Comparison of ENCODE assay signal across 8 cellular contexts in the genomic region with DNA sequence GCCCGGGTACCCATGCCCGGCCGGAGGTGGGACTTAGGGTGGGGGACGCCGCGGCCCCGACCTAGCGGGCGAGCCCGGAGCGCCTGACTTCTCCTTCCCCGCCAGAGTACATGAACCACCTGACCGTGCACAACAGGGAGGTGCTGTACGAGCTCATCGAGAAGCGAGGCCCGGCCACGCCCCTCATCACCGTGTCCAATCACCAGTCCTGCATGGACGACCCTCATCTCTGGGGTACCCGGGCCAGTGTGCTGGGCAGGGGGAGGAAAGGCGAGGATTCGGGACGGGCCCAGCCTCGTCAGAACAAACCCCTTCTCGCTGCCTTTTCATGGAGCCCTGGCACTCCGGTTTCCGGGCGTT. TPM values are rescaled to one million over a fixed set of nuclear protein-coding genes. Genes with fewer than 3 reads are reported as not detected.
A peak's percentile ranks its signal among the peaks of the same experiment; 100 is the strongest.
DNase-seq lines count a peak whose midpoint lies in the region; ATAC-seq, FAIRE-seq and TF ChIP-seq lines count a peak whose summit lies in the region.

No MANE protein-coding gene starts in this region.

- peaks cover 20% of the 10 kb centered on the region for H3K4me1 ChIP-seq in SJSA1 (replicated peaks)
- peaks cover 17% of the 10 kb centered on the region for H3K4me1 ChIP-seq in astrocyte (ENCODE audit: insufficient read depth, low read length)
- H3K4me1 ChIP-seq in iPS DF 6.9 (ENCODE audit: control insufficient read depth, insufficient read depth, low read length), result 0 out of 2 replicates have a peak, but pooled peaks cover 1% of the 10 kb centered on the region
- peaks cover 12 to 32% of the 10 kb centered on the region in 2 donors for H3K4me1 ChIP-seq in gastrocnemius medialis

- H3K27me3 Mint-ChIP-seq in IgD-negative memory B cell (no peaks in the 10 kb centered on the region), astrocyte (ENCODE audit: low read depth, unreplicated experiment) (no peaks in the 10 kb centered on the region)

- H3K4me1 Mint-ChIP-seq in IgD-negative memory B cell (peaks cover 8 to 12% (median 9%) of the 10 kb centered on the region in 3 donors), astrocyte (ENCODE audit: low read depth, unreplicated experiment) (peaks cover 2% of the 10 kb centered on the region)

- H3K27me3 ChIP-seq in SJSA1 (replicated peaks) (no peaks in the 10 kb centered on the region), astrocyte (ENCODE audit: insufficient read depth, low read length) (no peaks in the 10 kb centered on the region), iPS DF 6.9 (ENCODE audit: control insufficient read depth, insufficient read depth, low read length) (no peaks in the 10 kb centered on the region), gastrocnemius medialis (no peaks in the 10 kb centered on the region)

- H3K36me3 ChIP-seq in SJSA1, result no peaks in the 10 kb centered on the region
- H3K36me3 ChIP-seq in astrocyte (ENCODE audit: insufficient read depth, low read length), result no peaks in the 10 kb centered on the region
- peaks cover 3% of the 10 kb centered on the region; the same call in 1 of the 2 replicates for H3K36me3 ChIP-seq in iPS DF 6.9 (ENCODE audit: control insufficient read depth, insufficient read depth, low read length)
- no peaks in the 10 kb centered on the region for H3K36me3 ChIP-seq in gastrocnemius medialis

- peak overlapping the region; percentile 46 to 93 (median 83) for H3K27ac Mint-ChIP-seq in IgD-negative memory B cell
- H3K27ac Mint-ChIP-seq in astrocyte (ENCODE audit: unreplicated experiment), result no peak overlapping the region

- TF ChIP-seq CTCF in GM20000 (IDR thresholded peaks at IDR 0.05; ENCODE audit: extremely low read depth, missing control alignments) (no peak), astrocyte (IDR thresholded peaks at IDR 0.05; ENCODE audit: insufficient read depth, low read depth, low read length) (no peak), gastrocnemius medialis (IDR thresholded peaks at IDR 0.05 in 4 of 5, conservative IDR thresholded peaks at IDR 0.05 in 1 of 5) (no peak)

- H3K4me3 ChIP-seq in SJSA1, result peak overlapping the region; percentile 77
- H3K4me3 ChIP-seq in astrocyte (ENCODE audit: insufficient read depth, low read depth, low read length), result peak overlapping the region; percentile 60
- peak overlapping the region; percentile 98 for H3K4me3 ChIP-seq in iPS DF 6.9 (ENCODE audit: low read length)
- H3K4me3 ChIP-seq in gastrocnemius medialis, result peak overlapping the region; percentile 67 to 90 (median 78)

- H4K20me1 ChIP-seq in astrocyte (ENCODE audit: insufficient read depth, low read length), result no peaks in the 10 kb centered on the region

- peak; percentile 66 to 73 for ATAC-seq in gastrocnemius medialis
- ATAC-seq in GM18519 (IDR thresholded peaks at IDR 0.05; ENCODE audit: low FRiP score, unreplicated experiment), result no peak

- peak overlapping the region; percentile 84 to 92 (median 88) for H3K4me3 Mint-ChIP-seq in IgD-negative memory B cell
- H3K4me3 Mint-ChIP-seq in astrocyte (ENCODE audit: unreplicated experiment), result peak overlapping the region; percentile 72

- H3K9me3 ChIP-seq in SJSA1 (replicated peaks) (no peaks in the 10 kb centered on the region), astrocyte (ENCODE audit: insufficient read depth, low read depth, low read length) (no peaks in the 10 kb centered on the region), iPS DF 6.9 (ENCODE audit: control insufficient read depth, insufficient read depth, low read length) (no peaks in the 10 kb centered on the region), gastrocnemius medialis (no peaks in the 10 kb centered on the region)

- H3K9ac ChIP-seq in astrocyte (ENCODE audit: low read length), result peak overlapping the region; percentile 77

- in situ Hi-C loops in gastrocnemius medialis (cut with MboI; ENCODE audit: low sequenced_read_pairs in 4 of 4), result loop anchor here in 2 of 4 donors (25.0 kb wide), 1 partner anchor 125 kb away; a partner anchor contains a TSS

- peak; percentile 43 for FAIRE-seq in astrocyte (lab: Jason Lieb, UNC)

- H3K9me3 Mint-ChIP-seq in IgD-negative memory B cell (no peaks in the 10 kb centered on the region), astrocyte (ENCODE audit: unreplicated experiment) (no peaks in the 10 kb centered on the region)

- no CpG with 5 or more reads among the region's 29 CpGs for WGBS in iPS DF 6.9 (ENCODE audit: insufficient coverage, insufficient read length)

- TF ChIP-seq POLR2A in gastrocnemius medialis (IDR thresholded peaks at IDR 0.05), result peak in 1 of 2 donors; percentile 45

- peak; percentile 60 for DNase-seq in COLO829 (ENCODE audit: low spot score)
- DNase-seq in GM20000 (ENCODE audit: low spot score), result peak; percentile 75
- DNase-seq in SJSA1 (ENCODE audit: low read depth in 1 of 2, low spot score in 2 of 2), result no peak
- DNase-seq in astrocyte (ENCODE audit: low read depth), result peak; percentile 23
- no peak for DNase-seq in iPS DF 6.9 (ENCODE audit: low read depth, low spot score)
- DNase-seq in gastrocnemius medialis, result peak; percentile 62 to 73

- peaks cover 15% of the 10 kb centered on the region for H3K79me2 ChIP-seq in astrocyte (ENCODE audit: insufficient read depth, low read length)

- H3K36me3 Mint-ChIP-seq in IgD-negative memory B cell (peaks cover 2% of the 10 kb centered on the region), astrocyte (ENCODE audit: low read depth, unreplicated experiment) (no peaks in the 10 kb centered on the region)

- intact Hi-C loops in gastrocnemius medialis (cut with DNase I; ENCODE audit: low total_unique reads), result loop anchor here (2.0 to 5.0 kb wide), 2 partner anchors 25 to 75 kb away; a partner anchor contains a TSS

- H3K27ac ChIP-seq in SJSA1 (peak overlapping the region; percentile 54), astrocyte (ENCODE audit: low read depth, low read length) (peak overlapping the region; percentile 53), iPS DF 6.9 (ENCODE audit: low read length) (no peak overlapping the region), gastrocnemius medialis (peak overlapping the region; percentile 91 to 98 (median 98))

- H2AFZ ChIP-seq in astrocyte (ENCODE audit: low read depth, low read length), result peak overlapping the region; percentile 71

- H3K4me2 ChIP-seq in astrocyte (ENCODE audit: low read length), result peak overlapping the region; percentile 84

RNA-seq across cellular contexts. Expression of a gene that starts 0.6 kb away (rescaled TPM):
- 51.3 TPM for polyA plus RNA-seq in IgD-negative memory B cell
- total RNA-seq in SJSA1 (2014; rRNA removed; shearing (Covaris generic)), result 11.3 and 17.7 TPM in 2 replicates
- total RNA-seq in astrocyte (16.6 and 20.7 TPM in 2 replicates), gastrocnemius medialis (10 to 100 TPM; 17.6 to 28.3 (median 20.1) TPM)

RNA-seq across cellular contexts. Expression of a gene that starts 2.9 kb away (rescaled TPM):
- 29.4 TPM for polyA plus RNA-seq in IgD-negative memory B cell
- 30.9 and 41.8 TPM in 2 replicates for total RNA-seq in SJSA1 (2014; rRNA removed; shearing (Covaris generic))
- total RNA-seq in astrocyte (35.1 and 39.1 TPM in 2 replicates), gastrocnemius medialis (100 to 1,000 TPM in 3 of 4 donors, 10 to 100 TPM in 1; 88.4 to 148 (median 116) TPM)

RNA-seq across cellular contexts. Expression of a gene that starts 13.8 kb away (rescaled TPM):
- polyA plus RNA-seq in IgD-negative memory B cell, result 5,716 TPM
- total RNA-seq in SJSA1 (2014; rRNA removed; shearing (Covaris generic)), result 1,843 and 4,201 TPM in 2 replicates
- total RNA-seq in astrocyte (1,848 and 1,967 TPM in 2 replicates), gastrocnemius medialis (1,000 to 10,000 TPM; 3,899 to 6,066 (median 5,720) TPM)

RNA-seq across cellular contexts. Expression of a gene that starts 16.5 kb away (rescaled TPM):
- 93.9 TPM for polyA plus RNA-seq in IgD-negative memory B cell
- total RNA-seq in SJSA1 (2014; rRNA removed; shearing (Covaris generic)), result 62.4 and 67.8 TPM in 2 replicates
- total RNA-seq in astrocyte (153 and 175 TPM in 2 replicates), gastrocnemius medialis (10 to 100 TPM; 16.7 to 37.8 (median 26.2) TPM)

RNA-seq across cellular contexts. Expression of a gene that starts 25.0 kb away (rescaled TPM):
- polyA plus RNA-seq in IgD-negative memory B cell, result 38.1 TPM
- total RNA-seq in SJSA1 (2014; rRNA removed; shearing (Covaris generic)), result 178 and 208 TPM in 2 replicates
- 137 and 143 TPM in 2 replicates for total RNA-seq in astrocyte
- 10 to 100 TPM; 19.8 to 54.5 (median 39.0) TPM for total RNA-seq in gastrocnemius medialis

Comparison
In these comparisons a context has a peak if more than half of its experiments do, and no peak if none do; other contexts are left out.
1. DNase-seq: peak in COLO829 (single experiment), GM20000 (single experiment), astrocyte (single experiment) and gastrocnemius medialis (2 of 2); none in SJSA1 (0 of 2) and iPS DF 6.9 (single experiment).
2. Peak in every context shown above with its lines, with median percentiles within 50 percentile points of each other: H3K4me3 ChIP-seq.